In genomic region chr18:22173221-22173927, GRCh38 we compare ENCODE assay signal across 15 cellular contexts. TPM values are rescaled to one million over a fixed set of nuclear protein-coding genes. Genes with fewer than 3 reads are reported as not detected.
DNase-seq lines count a peak whose midpoint lies in the region; ATAC-seq, FAIRE-seq and TF ChIP-seq lines count a peak whose summit lies in the region.
"Had no signal": no experiment of that assay in that cellular context is flagged by ENCODE, and none has a peak within 500 bp of the region (broad histone marks: within the 10 kb centered on the region; RNA-seq: fewer than 3 reads in every experiment).

No MANE protein-coding gene starts in this region.

- TF ChIP-seq POLR2A in stomach (IDR thresholded peaks at IDR 0.05): no peak

- H3K27me3 ChIP-seq in MG63: no peaks in the 10 kb centered on the region
- peaks cover 2% of the 10 kb centered on the region for H3K27me3 ChIP-seq in bronchial epithelial cell (ENCODE audit: control insufficient read depth, insufficient read depth, low read length)
- peaks cover 45% of the 10 kb centered on the region for H3K27me3 ChIP-seq in lower lobe of right lung (ENCODE audit: low read depth)
- H3K27me3 ChIP-seq in stomach: peaks cover under 1 to 96% (median 48%) of the 10 kb centered on the region in 3 donors
- peaks cover 10% of the 10 kb centered on the region for H3K27me3 ChIP-seq in HAP-1 (ENCODE audit: low read depth)

- intact Hi-C loops in lower lobe of right lung (cut with DNase I): no loop called here
- intact Hi-C loops in stomach (cut with DNase I; ENCODE audit: low total_unique reads): no loop called here

- H3K4me3 ChIP-seq in MG63: peak overlapping the region; percentile 45
- peak overlapping the region; percentile 58 for H3K4me3 ChIP-seq in bronchial epithelial cell (ENCODE audit: low read depth, low read length)
- peak overlapping the region; percentile 79 for H3K4me3 ChIP-seq in lower lobe of right lung
- peak overlapping the region; percentile 67 to 89 (median 80) for H3K4me3 ChIP-seq in stomach
- no peak overlapping the region for H3K4me3 ChIP-seq in HAP-1

- FAIRE-seq in bronchial epithelial cell (lab: Jason Lieb, UNC): no peak

- H3K9me3 ChIP-seq in MG63 (no peaks in the 10 kb centered on the region), lower lobe of right lung (no peaks in the 10 kb centered on the region), stomach (no peaks in the 10 kb centered on the region), HAP-1 (no peaks in the 10 kb centered on the region)

- peaks cover 44% of the 10 kb centered on the region for H3K36me3 ChIP-seq in MG63
- H3K36me3 ChIP-seq in bronchial epithelial cell (ENCODE audit: control insufficient read depth, insufficient read depth, low read length): peaks cover 5% of the 10 kb centered on the region
- H3K36me3 ChIP-seq in lower lobe of right lung: peaks cover 7% of the 10 kb centered on the region
- H3K36me3 ChIP-seq in stomach: peaks cover 10 to 34% (median 25%) of the 10 kb centered on the region in 4 donors
- H3K36me3 ChIP-seq in HAP-1 (replicated peaks): no peaks in the 10 kb centered on the region

- peak overlapping the region; percentile 75 for H3K27ac ChIP-seq in lower lobe of right lung
- peak overlapping the region; percentile 78 to 97 (median 95) for H3K27ac ChIP-seq in stomach

- in situ Hi-C loops in HAP-1 (cut with MboI; ENCODE audit: low sequenced_read_pairs): no loop called here

- no peak for TF ChIP-seq CTCF in bronchial epithelial cell (IDR thresholded peaks at IDR 0.05; ENCODE audit: insufficient read depth, low read length, severe bottlenecking)
- TF ChIP-seq CTCF in lower lobe of right lung (IDR thresholded peaks at IDR 0.05): no peak
- TF ChIP-seq CTCF in stomach (IDR thresholded peaks at IDR 0.05): no peak

- 21 to 48% (median 34%) methylated on average over 22 of the region's 22 CpGs for WGBS in stomach, 5 donors

- no peak for TF ChIP-seq EP300 in stomach (IDR thresholded peaks at IDR 0.05)

- no peak for DNase-seq in MG63
- DNase-seq in bronchial epithelial cell (ENCODE audit: low read depth): peak; percentile 32
- DNase-seq in lower lobe of right lung: no peak
- no peak for DNase-seq in stomach
- DNase-seq in stimulated activated CD4-positive, alpha-beta T cell treated with anti-CD3 and anti-CD28 coated beads, Interleukin-2, amount 100 ng/mL, for 48 hours: no peak
- no peak for DNase-seq in cortex of kidney (lab: John Stamatoyannopoulos, UW)
- no peak for DNase-seq in HAP-1 (ENCODE audit: low spot score in 2 of 2)
- no peak for DNase-seq in NCI-H2227 (lab: John Stamatoyannopoulos, UW; ENCODE audit: unreplicated experiment)
- DNase-seq: activated CD4-positive, CD25-positive, alpha-beta regulatory T cell treated with anti-CD3 and anti-CD28 coated beads, Interleukin-2, amount 50 U/mL, for 72 hours; amniotic stem cell; CD4-positive, CD25-positive, alpha-beta regulatory T cell; NCI-H2171; stimulated activated CD4-positive, alpha-beta T cell treated with anti-CD3 and anti-CD28 coated beads, Interleukin-4, amount 100 ng/mL, for 4 hours; stimulated activated naive CD4-positive, alpha-beta T cell treated with Interleukin-2 at 50 U/mL for 16 hours had no signal

- no peak for ATAC-seq in lower lobe of right lung
- ATAC-seq: HCT116 had no signal

- peaks cover 29% of the 10 kb centered on the region for H3K4me1 ChIP-seq in lower lobe of right lung
- peaks cover 8 to 41% (median 32%) of the 10 kb centered on the region in 4 donors for H3K4me1 ChIP-seq in stomach
- peaks cover 3% of the 10 kb centered on the region; the same call in 1 of the 2 replicates for H3K4me1 ChIP-seq in HAP-1

RNA-seq across cellular contexts. Expression of gene GATA6, which starts 4.0 kb away (rescaled TPM):
- total RNA-seq in MG63 (2014; rRNA removed; shearing (Covaris generic); ENCODE audit: low replicate concordance): 34.0 and 42.3 TPM in 2 replicates
- total RNA-seq in bronchial epithelial cell: 2.9 and 3.1 TPM in 2 replicates
- total RNA-seq in lower lobe of right lung: 22.1 TPM
- 100 to 1,000 TPM in 3 of 5 donors, 10 to 100 TPM in 2; 71.5 to 194 (median 180) TPM for total RNA-seq in stomach
- polyA plus RNA-seq in stomach: 10 to 100 TPM; 11.9 to 37.9 (median 31.1) TPM
- polyA plus RNA-seq: CD4-positive, CD25-positive, alpha-beta regulatory T cell had no signal
